In the genomic region with DNA sequence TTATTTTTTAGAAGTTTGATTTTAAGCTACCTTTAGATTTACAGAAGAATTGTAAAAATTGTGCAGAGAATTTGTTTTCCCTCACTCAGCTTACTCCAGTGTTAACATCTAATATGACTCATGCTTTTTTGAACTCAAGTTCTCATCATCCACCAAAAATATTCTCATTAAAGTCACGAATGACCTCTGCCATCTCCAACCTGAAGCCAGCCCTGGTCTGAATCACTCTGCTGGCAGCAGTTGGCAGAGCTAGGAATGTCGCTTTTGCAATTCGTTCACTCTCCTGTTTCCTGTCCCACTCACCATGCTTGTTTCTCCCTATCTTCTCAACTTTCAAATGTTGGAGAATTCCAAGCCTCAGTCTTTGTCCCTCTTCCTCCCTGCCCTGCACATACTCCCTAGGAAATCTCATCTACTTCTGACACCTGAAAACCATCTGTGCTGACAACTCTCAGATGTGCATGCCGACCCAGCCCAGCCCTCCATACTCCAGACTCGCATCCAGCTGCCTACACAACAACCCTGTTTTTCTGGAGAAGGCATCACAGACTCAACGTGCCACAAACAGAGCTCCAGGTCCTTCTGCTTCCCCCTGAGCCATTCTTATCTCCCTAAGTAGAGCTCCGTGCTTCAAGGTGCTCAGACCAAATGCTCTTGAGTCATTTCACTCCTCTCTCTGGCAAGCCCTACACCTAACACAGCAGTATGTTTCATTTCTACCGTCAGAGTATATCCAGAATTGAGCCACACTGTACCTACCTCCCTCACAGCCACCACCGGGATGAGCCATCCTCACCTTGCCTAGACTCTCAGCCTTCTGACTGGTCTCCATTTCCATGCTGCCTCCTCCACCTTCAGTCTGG, we compare ENCODE assay signal across 15 cellular contexts. TPM values are rescaled to one million over a fixed set of nuclear protein-coding genes. Genes with fewer than 3 reads are reported as not detected.
DNase-seq lines count a peak whose midpoint lies in the region; ATAC-seq and TF ChIP-seq lines count a peak whose summit lies in the region.
"Had no signal": no experiment of that assay in that cellular context is flagged by ENCODE, and none has a peak within 500 bp of the region (broad histone marks: within the 10 kb centered on the region; RNA-seq: fewer than 3 reads in every experiment).

No MANE protein-coding gene starts in this region.

- CTCF ChIA-PET in activated naive CD4-positive, alpha-beta T cell treated with anti-CD3 and anti-CD28 coated beads, Interleukin-2, amount 10 ng/mL, durations not matched to agents 7 days and 5 days (lab: Charles Lee), result no interaction called here

- WGBS in adrenal gland, 4 donors, result 58 to 75% (median 65%) methylated on average over 9 of the region's 9 CpGs

- H3K9me3 ChIP-seq in adrenal gland (replicated peaks in 1 of 3) (no peaks in the 10 kb centered on the region), thoracic aorta (no peaks in the 10 kb centered on the region), left ventricle myocardium inferior (replicated peaks) (no peaks in the 10 kb centered on the region)
- H3K9me3 ChIP-seq: left lung, stomach had no signal

- no peak overlapping the region for H3K27ac Mint-ChIP-seq in activated naive CD4-positive, alpha-beta T cell treated with anti-CD3 and anti-CD28 coated beads, Interleukin-2, amount 50 U/mL, for 72 hours
- no peak overlapping the region for H3K27ac Mint-ChIP-seq in activated naive CD4-positive, alpha-beta T cell treated with anti-CD3 and anti-CD28 coated beads, Interleukin-2, amount 10 ng/mL, durations not matched to agents 7 days and 5 days

- no peaks in the 10 kb centered on the region for H3K4me1 Mint-ChIP-seq in activated naive CD4-positive, alpha-beta T cell treated with anti-CD3 and anti-CD28 coated beads, Interleukin-2, amount 10 ng/mL, durations not matched to agents 7 days and 5 days

- ATAC-seq in activated naive CD4-positive, alpha-beta T cell treated with anti-CD3 and anti-CD28 coated beads, Interleukin-2, amount 50 U/mL, for 72 hours, result peak; percentile 63 to 88
- peak; percentile 48 for ATAC-seq in HG03432 (IDR thresholded peaks at IDR 0.05; ENCODE audit: unreplicated experiment)
- ATAC-seq in thoracic aorta (ENCODE audit: insufficient number of reproducible peaks, low FRiP score, low read depth), result peak; percentile 73
- no peak for ATAC-seq in GM19467 (IDR thresholded peaks at IDR 0.05; ENCODE audit: unreplicated experiment)
- ATAC-seq: left lung had no signal

- H3K27me3 ChIP-seq in adrenal gland, result peaks cover 12% of the 10 kb centered on the region
- no peaks in the 10 kb centered on the region for H3K27me3 ChIP-seq in thoracic aorta (replicated peaks; ENCODE audit: insufficient read depth)
- H3K27me3 ChIP-seq in left ventricle myocardium inferior (ENCODE audit: low read depth), result peaks cover 86% of the 10 kb centered on the region

- H3K4me3 ChIP-seq in adrenal gland (no peak overlapping the region), thoracic aorta (no peak overlapping the region), left ventricle myocardium inferior (no peak overlapping the region)
- H3K4me3 ChIP-seq: left lung, stomach had no signal

- peaks cover 4% of the 10 kb centered on the region for H3K27me3 Mint-ChIP-seq in activated naive CD4-positive, alpha-beta T cell treated with anti-CD3 and anti-CD28 coated beads, Interleukin-2, amount 10 ng/mL, durations not matched to agents 7 days and 5 days

- TF ChIP-seq POLR2A in adrenal gland (IDR thresholded peaks at IDR 0.05), result no peak

- H3K36me3 ChIP-seq in adrenal gland (replicated peaks in 1 of 2), result no peaks in the 10 kb centered on the region
- H3K36me3 ChIP-seq in thoracic aorta, result no peaks in the 10 kb centered on the region
- no peaks in the 10 kb centered on the region for H3K36me3 ChIP-seq in left ventricle myocardium inferior
- H3K36me3 ChIP-seq: left lung, stomach had no signal

- H3K4me1 ChIP-seq in adrenal gland (replicated peaks in 1 of 2), result no peaks in the 10 kb centered on the region
- peaks cover 0 to 18% of the 10 kb centered on the region in 2 donors for H3K4me1 ChIP-seq in thoracic aorta (ENCODE audit: control insufficient read depth in 1 of 2, low read depth in 2 of 2)
- H3K4me1 ChIP-seq in left ventricle myocardium inferior, result peaks cover 7% of the 10 kb centered on the region
- H3K4me1 ChIP-seq: left lung, stomach had no signal

- H3K9me3 Mint-ChIP-seq in activated naive CD4-positive, alpha-beta T cell treated with anti-CD3 and anti-CD28 coated beads, Interleukin-2, amount 50 U/mL, for 72 hours, result no peaks in the 10 kb centered on the region
- H3K9me3 Mint-ChIP-seq in activated naive CD4-positive, alpha-beta T cell treated with anti-CD3 and anti-CD28 coated beads, Interleukin-2, amount 10 ng/mL, durations not matched to agents 7 days and 5 days, result no peaks in the 10 kb centered on the region

- H3K27ac ChIP-seq in adrenal gland (no peak overlapping the region), thoracic aorta (no peak overlapping the region), left ventricle myocardium inferior (replicated peaks) (no peak overlapping the region)
- H3K27ac ChIP-seq: left lung, stomach had no signal

- TF ChIP-seq CTCF in adrenal gland (IDR thresholded peaks at IDR 0.05) (no peak), thoracic aorta (IDR thresholded peaks at IDR 0.05) (no peak), left ventricle myocardium inferior (IDR thresholded peaks at IDR 0.05; ENCODE audit: borderline replicate concordance) (no peak)

- H3K4me3 Mint-ChIP-seq in activated naive CD4-positive, alpha-beta T cell treated with anti-CD3 and anti-CD28 coated beads, Interleukin-2, amount 10 ng/mL, durations not matched to agents 7 days and 5 days, result no peak overlapping the region

- DNase-seq in activated naive CD4-positive, alpha-beta T cell treated with anti-CD3 and anti-CD28 coated beads, Interleukin-2, amount 50 U/mL, for 72 hours (ENCODE audit: low spot score in 2 of 2), result no peak
- DNase-seq in activated naive CD4-positive, alpha-beta T cell treated with anti-CD3 and anti-CD28 coated beads, Interleukin-2, amount 10 ng/mL, durations not matched to agents 7 days and 5 days, result no peak
- peak in 4 of 7 donors; percentile 32 to 45 (median 37) for DNase-seq in adrenal gland
- no peak for DNase-seq in thoracic aorta (ENCODE audit: low spot score)
- no peak for DNase-seq in left ventricle myocardium inferior
- no peak for DNase-seq in NCI-H1417 treated with DMSO at 0.1 percent for 48 hours (lab: John Stamatoyannopoulos, UW)
- DNase-seq: activated CD4-positive, alpha-beta T cell treated with anti-CD3 and anti-CD28 coated beads for 4 hours; activated naive CD4-positive, alpha-beta T cell; AML-193; dermis blood vessel endothelial cell; left lung; occipital lobe had no signal

- intact Hi-C loops in adrenal gland (cut with DNase I), result no loop called here
- intact Hi-C loops in left ventricle myocardium inferior (cut with micrococcal nuclease), result no loop called here

- no peaks in the 10 kb centered on the region for H3K36me3 Mint-ChIP-seq in activated naive CD4-positive, alpha-beta T cell treated with anti-CD3 and anti-CD28 coated beads, Interleukin-2, amount 50 U/mL, for 72 hours
- no peaks in the 10 kb centered on the region for H3K36me3 Mint-ChIP-seq in activated naive CD4-positive, alpha-beta T cell treated with anti-CD3 and anti-CD28 coated beads, Interleukin-2, amount 10 ng/mL, durations not matched to agents 7 days and 5 days

RNA-seq across cellular contexts. Expression of gene PRR23E, which starts 24.9 kb away (rescaled TPM):
- not detected for total RNA-seq in activated naive CD4-positive, alpha-beta T cell treated with anti-CD3 and anti-CD28 coated beads, Interleukin-2, amount 50 U/mL, for 72 hours
- total RNA-seq in adrenal gland, result not detected
- polyA plus RNA-seq in adrenal gland, result not detected
- total RNA-seq in thoracic aorta, result not detected
- total RNA-seq in left ventricle myocardium inferior, result not detected
- total RNA-seq: dermis blood vessel endothelial cell, left lung, occipital lobe, stomach had no signal
- polyA plus RNA-seq: stomach had no signal

Comparison
In these comparisons a context has a peak if more than half of its experiments do, and no peak if none do; other contexts are left out.
1. DNase-seq: peak in adrenal gland (4 of 7); none in activated naive CD4-positive, alpha-beta T cell treated with anti-CD3 and anti-CD28 coated beads, Interleukin-2, amount 50 U/mL, for 72 hours (0 of 2), activated naive CD4-positive, alpha-beta T cell treated with anti-CD3 and anti-CD28 coated beads, Interleukin-2, amount 10 ng/mL, durations not matched to agents 7 days and 5 days (single experiment), thoracic aorta (single experiment), left ventricle myocardium inferior (single experiment) and NCI-H1417 treated with DMSO at 0.1 percent for 48 hours (single experiment).